In the genomic region with DNA sequence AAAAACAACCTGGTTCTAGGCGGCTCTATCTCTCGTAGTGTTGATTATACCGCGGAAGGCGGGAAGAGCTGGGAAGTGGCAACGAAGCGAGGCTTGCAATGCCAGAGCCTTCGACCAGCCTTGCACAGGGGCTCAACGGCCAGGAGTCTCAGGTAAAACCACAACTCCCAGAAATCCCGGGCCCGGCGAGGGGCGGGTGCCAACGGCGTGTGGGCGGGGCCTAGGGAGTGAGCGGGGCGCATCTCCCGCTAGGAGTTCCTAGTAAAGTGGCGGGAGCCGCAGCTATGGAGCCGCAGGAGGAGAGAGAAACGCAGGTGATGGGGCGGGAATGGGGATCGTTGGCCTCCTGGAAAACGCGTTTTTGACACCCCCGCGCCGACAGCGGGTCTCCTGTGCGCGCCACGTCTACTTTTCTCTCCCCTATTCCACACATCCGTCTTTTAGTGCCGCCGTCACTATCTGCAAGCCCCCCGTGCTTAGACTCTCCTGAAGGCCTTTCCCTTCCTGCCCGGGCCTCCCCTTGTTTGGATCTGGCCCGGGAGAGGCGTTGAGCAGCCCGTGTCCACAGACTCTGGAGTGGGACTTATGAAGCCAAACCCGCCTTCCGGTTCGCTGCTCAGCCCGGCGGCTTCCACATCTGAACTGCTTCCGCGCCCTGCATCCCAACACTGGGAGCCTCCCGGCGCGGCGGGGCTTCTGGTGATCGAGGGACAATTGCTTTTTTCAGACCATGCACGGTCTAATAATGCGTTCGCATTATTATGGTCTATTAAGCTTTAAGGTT, we compare ENCODE assay signal across 8 cellular contexts. TPM values are rescaled to one million over a fixed set of nuclear protein-coding genes. Genes with fewer than 3 reads are reported as not detected.
DNase-seq lines count a peak whose midpoint lies in the region; ATAC-seq, FAIRE-seq and TF ChIP-seq lines count a peak whose summit lies in the region.

A gene with protein sequence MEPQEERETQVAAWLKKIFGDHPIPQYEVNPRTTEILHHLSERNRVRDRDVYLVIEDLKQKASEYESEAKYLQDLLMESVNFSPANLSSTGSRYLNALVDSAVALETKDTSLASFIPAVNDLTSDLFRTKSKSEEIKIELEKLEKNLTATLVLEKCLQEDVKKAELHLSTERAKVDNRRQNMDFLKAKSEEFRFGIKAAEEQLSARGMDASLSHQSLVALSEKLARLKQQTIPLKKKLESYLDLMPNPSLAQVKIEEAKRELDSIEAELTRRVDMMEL (plus strand): TSS at position 258 of the 784 bp plus-strand sequence. CDS start 27 bp downstream, at position 285.

- H3K36me3 ChIP-seq in BE2C: no peaks in the 10 kb centered on the region

- ATAC-seq in HG03457 (IDR thresholded peaks at IDR 0.05; ENCODE audit: unreplicated experiment): peak; percentile 70

- peak; percentile 89 for DNase-seq in BE2C
- DNase-seq in GM19239 (ENCODE audit: insufficient read length, low spot score): peak; percentile 67
- DNase-seq in NCI-H526 (lab: John Stamatoyannopoulos, UW): peak; percentile 88 to 93
- DNase-seq in activated CD4-positive, alpha-beta T cell treated with anti-CD3 and anti-CD28 coated beads, Interleukin-2, amount 10 ng/mL, durations not matched to agents 24 days and 14 days: peak; percentile 96
- peak; percentile 93 for DNase-seq in coronary artery (ENCODE audit: low spot score)
- peak; percentile 63 to 84 (median 76) for DNase-seq in stimulated activated CD4-positive, alpha-beta T cell treated with anti-CD3 and anti-CD28 coated beads, Interleukin-1b, Interleukin-23, amount 100 ng/mL, for 24 hours (ENCODE audit: low read depth in 4 of 4, low spot score in 1 of 4)

- intact Hi-C loops in activated CD4-positive, alpha-beta T cell treated with anti-CD3 and anti-CD28 coated beads, Interleukin-2, amount 10 ng/mL, durations not matched to agents 24 days and 14 days (cut with micrococcal nuclease): loop anchor here (5.0 kb wide), 1 partner anchor 108 kb away; no protein-coding TSS in a partner anchor

- H3K27me3 ChIP-seq in BE2C (no peaks in the 10 kb centered on the region), layer of hippocampus (ENCODE audit: control insufficient read depth, insufficient read depth, low read length) (no peaks in the 10 kb centered on the region)

- H3K4me3 ChIP-seq in BE2C (ENCODE audit: low read depth, low read length): peak within 1 kb of the TSS; percentile 83
- H3K4me3 ChIP-seq in coronary artery: peak within 1 kb of the TSS; percentile 72

- no peaks in the 10 kb centered on the region for H3K4me1 ChIP-seq in BE2C

- H3K9me3 Mint-ChIP-seq in activated CD4-positive, alpha-beta T cell treated with anti-CD3 and anti-CD28 coated beads, Interleukin-2, amount 10 ng/mL, durations not matched to agents 24 days and 14 days: no peaks in the 10 kb centered on the region

- H3K27ac Mint-ChIP-seq in activated CD4-positive, alpha-beta T cell treated with anti-CD3 and anti-CD28 coated beads, Interleukin-2, amount 10 ng/mL, durations not matched to agents 24 days and 14 days: peak within 1 kb of the TSS; percentile 94

- H3K27me3 Mint-ChIP-seq in activated CD4-positive, alpha-beta T cell treated with anti-CD3 and anti-CD28 coated beads, Interleukin-2, amount 10 ng/mL, durations not matched to agents 24 days and 14 days: no peaks in the 10 kb centered on the region

- no peaks in the 10 kb centered on the region for H3K9me3 ChIP-seq in BE2C

- TF ChIP-seq CTCF in BE2C (IDR thresholded peaks at IDR 0.05; ENCODE audit: low read depth, low read length) (no peak), coronary artery (IDR thresholded peaks at IDR 0.05) (no peak)

- peak; percentile 90 for FAIRE-seq in GM19239 (lab: Jason Lieb, UNC)

- peak within 1 kb of the TSS; percentile 96 for H3K4me3 Mint-ChIP-seq in activated CD4-positive, alpha-beta T cell treated with anti-CD3 and anti-CD28 coated beads, Interleukin-2, amount 10 ng/mL, durations not matched to agents 24 days and 14 days

- H3K4me1 Mint-ChIP-seq in activated CD4-positive, alpha-beta T cell treated with anti-CD3 and anti-CD28 coated beads, Interleukin-2, amount 10 ng/mL, durations not matched to agents 24 days and 14 days: peaks cover 21% of the 10 kb centered on the region

- H3K27ac ChIP-seq in coronary artery: peak within 1 kb of the TSS; percentile 65 to 89
- peak within 1 kb of the TSS; percentile 65 for H3K27ac ChIP-seq in layer of hippocampus (ENCODE audit: low read depth, low read length)

- H3K36me3 Mint-ChIP-seq in activated CD4-positive, alpha-beta T cell treated with anti-CD3 and anti-CD28 coated beads, Interleukin-2, amount 10 ng/mL, durations not matched to agents 24 days and 14 days (ENCODE audit: low read depth): peaks cover 7% of the 10 kb centered on the region

RNA-seq across cellular contexts. Expression of the gene that starts here (rescaled TPM):
- polyA plus RNA-seq in BE2C (2012; ENCODE audit: insufficient read depth, insufficient read length, low read depth): 12.7 TPM
- total RNA-seq in activated CD4-positive, alpha-beta T cell treated with anti-CD3 and anti-CD28 coated beads, Interleukin-2, amount 10 ng/mL, durations not matched to agents 24 days and 14 days: 49.5 and 49.6 TPM in 2 replicates

Comparison
In these comparisons a context has a peak if more than half of its experiments do, and no peak if none do; other contexts are left out.
1. Peak in every context shown above with its lines: DNase-seq, ATAC-seq, H3K4me3 ChIP-seq and H3K27ac ChIP-seq.